In genomic region chr2:44130441-44130840, GRCh38 we compare ENCODE assay signal across 14 cellular contexts. TPM values are rescaled to one million over a fixed set of nuclear protein-coding genes. Genes with fewer than 3 reads are reported as not detected.
DNase-seq lines count a peak whose midpoint lies in the region; ATAC-seq and TF ChIP-seq lines count a peak whose summit lies in the region.
"Had no signal": no experiment of that assay in that cellular context is flagged by ENCODE, and none has a peak within 500 bp of the region (broad histone marks: within the 10 kb centered on the region; RNA-seq: fewer than 3 reads in every experiment).

No MANE protein-coding gene starts in this region.

- TF ChIP-seq POLR2A in IMR-90 (IDR thresholded peaks at IDR 0.05; ENCODE audit: low read depth, low read length): no peak

- CTCF ChIA-PET in IMR-90 (lab: Yijun Ruan, JAX): no interaction called here

- POLR2A ChIA-PET in IMR-90 (lab: Charles Lee; ENCODE audit: unreplicated experiment): no interaction called here

- H3K14ac ChIP-seq in IMR-90 (replicated peaks; ENCODE audit: low read depth, low read length): no peak overlapping the region; the same call in 1 of the 2 replicates

- no peak for TF ChIP-seq RAD21 in IMR-90 (IDR thresholded peaks at IDR 0.05; ENCODE audit: low read length)

- no peaks in the 10 kb centered on the region for H4K20me1 ChIP-seq in IMR-90 (ENCODE audit: insufficient read depth, low read length)

- no peaks in the 10 kb centered on the region for H3K9me1 ChIP-seq in IMR-90 (ENCODE audit: insufficient read depth, low read length)

- H2AFZ ChIP-seq in IMR-90 (replicated peaks; ENCODE audit: low read length, poor library complexity): no peak overlapping the region

- H2AK9ac ChIP-seq in IMR-90 (replicated peaks; ENCODE audit: low read depth, low read length, poor library complexity): no peak overlapping the region

- DNase-seq in AG20443 (ENCODE audit: low spot score) (peak; percentile 42), IMR-90 (peak; percentile 73), amniotic epithelial cell (ENCODE audit: low read depth) (peak; percentile 60), hepatic stellate cell (ENCODE audit: low spot score) (peak; percentile 41), GM10266 (ENCODE audit: extremely low spot score) (no peak), H7 (no peak)
- DNase-seq: activated CD8-positive, alpha-beta T cell treated with anti-CD3 and anti-CD28 coated beads, Interleukin-2, amount 10 ng/mL, durations not matched to agents 7 days and 5 days; activated naive CD8-positive, alpha-beta T cell treated with anti-CD3 and anti-CD28 coated beads, Interleukin-2, amount 10 ng/mL, durations not matched to agents 7 days and 5 days; CD8-positive, alpha-beta memory T cell; NCI-H2081; stimulated activated CD4-positive, alpha-beta T cell treated with anti-CD3 and anti-CD28 coated beads, Interleukin-1b, Interleukin-23, amount 100 ng/mL, for 48 hours; stimulated activated naive CD8-positive, alpha-beta T cell treated with anti-CD3 and anti-CD28 coated beads, Interleukin-15, Interleukin-2, amounts not matched to agents 100 U/mL and 50 U/mL, for 24 hours had no signal

- peak overlapping the region; percentile 15; the same call in 1 of the 2 replicates for H4K5ac ChIP-seq in IMR-90 (ENCODE audit: low read depth, low read length)

- intact Hi-C loops in IMR-90 (cut with micrococcal nuclease): no loop called here

- no CpG with 5 or more reads among the region's 4 CpGs for WGBS in IMR-90 (ENCODE audit: extremely low coverage in 2 of 2, insufficient read length in 1 of 2), 2 experiments

- H3K4me3 ChIP-seq in IMR-90 (ENCODE audit: insufficient read depth, low read depth, low read length) (no peak overlapping the region), H7 (ENCODE audit: insufficient read depth, low read depth, low read length) (no peak overlapping the region)

- H3K9ac ChIP-seq in IMR-90 (ENCODE audit: low read depth, low read length): no peak overlapping the region

- no peak overlapping the region for H3K4ac ChIP-seq in IMR-90 (ENCODE audit: low read depth, low read length)

- no peak overlapping the region for H4K91ac ChIP-seq in IMR-90 (ENCODE audit: insufficient read depth, low read depth, low read length)

- peak overlapping the region; percentile 80 for H2BK5ac ChIP-seq in IMR-90 (ENCODE audit: low read depth, low read length, poor library complexity, severe bottlenecking)

- no TSS peak for BruUV-seq in IMR-90 (replicated peaks; lab: Mats Ljungman, UMichigan)

- peaks cover 7% of the 10 kb centered on the region; the same call in 1 of the 2 replicates for H3K4me1 ChIP-seq in IMR-90 (ENCODE audit: control insufficient read depth, insufficient read depth, low read length)

- no peak overlapping the region for H3K56ac ChIP-seq in IMR-90 (ENCODE audit: extremely low read depth, insufficient read depth, low read length)

- H2AK5ac ChIP-seq in IMR-90 (ENCODE audit: low read depth, low read length): no peak overlapping the region

- dilution Hi-C loops in IMR-90 (cut with HindIII; ENCODE audit: low sequenced_read_pairs, unreplicated experiment): no loop called here

- in situ Hi-C loops in IMR-90 (cut with MboI; ENCODE audit: low sequenced_read_pairs): no loop called here

- H3K36me3 ChIP-seq in IMR-90 (ENCODE audit: control insufficient read depth, insufficient read depth, low read length): no peaks in the 10 kb centered on the region
- H3K36me3 ChIP-seq in H7 (replicated peaks; ENCODE audit: control insufficient read depth, insufficient read depth, low read length): no peaks in the 10 kb centered on the region

- no peaks in the 10 kb centered on the region for H3K79me1 ChIP-seq in IMR-90 (ENCODE audit: low read depth in 1 of 2, low read length in 2 of 2)

- H3K27me3 ChIP-seq in IMR-90 (ENCODE audit: control insufficient read depth, insufficient read depth, low read length): no peaks in the 10 kb centered on the region
- H3K27me3 ChIP-seq in H7 (ENCODE audit: control insufficient read depth, insufficient read depth, low read length): no peaks in the 10 kb centered on the region

- no peak overlapping the region for H2BK20ac ChIP-seq in IMR-90 (ENCODE audit: low read depth, low read length)

- no peak overlapping the region for H3K23ac ChIP-seq in IMR-90 (ENCODE audit: low read depth, low read length)

- no peak overlapping the region for H3K27ac ChIP-seq in IMR-90 (ENCODE audit: insufficient read depth, low read length)

- no peak overlapping the region for H2BK15ac ChIP-seq in IMR-90 (ENCODE audit: low read depth, low read length)

- TF ChIP-seq CTCF in IMR-90 (conservative IDR thresholded peaks at IDR 0.05; ENCODE audit: low read depth, low read length) (no peak), GM10266 (IDR thresholded peaks at IDR 0.05; ENCODE audit: control insufficient read depth, insufficient read depth, low read depth, missing control alignments) (no peak)

- H3K18ac ChIP-seq in IMR-90 (ENCODE audit: low read depth, low read length): no peak overlapping the region

- 0 out of 2 replicates have a peak overlapping the region, but pooled peaks have one; percentile 26 for H3K4me2 ChIP-seq in IMR-90 (ENCODE audit: low read depth, low read length)

- H2BK120ac ChIP-seq in IMR-90 (ENCODE audit: low read depth, low read length): 0 out of 2 replicates have a peak overlapping the region, but pooled peaks have one; percentile 11

- H3K9me3 ChIP-seq in IMR-90 (ENCODE audit: control insufficient read depth, insufficient read depth, low read length): no peaks in the 10 kb centered on the region

- no peak overlapping the region for H4K8ac ChIP-seq in IMR-90 (ENCODE audit: low read depth in 2 of 2, low read length in 2 of 2)

- ATAC-seq in IMR-90 (ENCODE audit: low read depth) (peak; percentile 90), GM21390 (IDR thresholded peaks at IDR 0.05; ENCODE audit: unreplicated experiment) (no peak), GM18511 (IDR thresholded peaks at IDR 0.05; ENCODE audit: unreplicated experiment) (no peak)
- ATAC-seq: activated CD8-positive, alpha-beta T cell treated with anti-CD3 and anti-CD28 coated beads, Interleukin-2, amount 10 ng/mL, durations not matched to agents 7 days and 5 days; stimulated activated naive CD8-positive, alpha-beta T cell treated with anti-CD3 and anti-CD28 coated beads, Interleukin-15, Interleukin-2, amounts not matched to agents 100 U/mL and 50 U/mL, for 24 hours had no signal

TF ChIP-seq in IMR-90, 13 proteins besides CTCF, POLR2A, EP300 and RAD21:
- no peak for TF ChIP-seq USF2 (IDR thresholded peaks at IDR 0.05; ENCODE audit: low read depth, low read length)
- no peak for TF ChIP-seq RCOR1 (IDR thresholded peaks at IDR 0.05; ENCODE audit: insufficient replicate concordance, low read length)
- peak; percentile 22; the same call in 1 of the 2 replicates for TF ChIP-seq FOS (IDR thresholded peaks at IDR 0.05; ENCODE audit: low read depth, low read length)
- peak; percentile 29; the same call in 1 of the 2 replicates for TF ChIP-seq CEBPB (IDR thresholded peaks at IDR 0.05; ENCODE audit: low read depth, low read length)
- TF ChIP-seq MAFK (IDR thresholded peaks at IDR 0.05; ENCODE audit: low read depth, low read length): 0 out of 2 replicates have a peak, but pooled peaks have one; percentile 26
- no peak for TF ChIP-seq BHLHE40 (IDR thresholded peaks at IDR 0.05; ENCODE audit: low read depth, low read length)
- peak; percentile 87 for TF ChIP-seq NFE2L2 (IDR thresholded peaks at IDR 0.05; ENCODE audit: low read depth, low read length)
- no peak for TF ChIP-seq ELK1 (IDR thresholded peaks at IDR 0.05; ENCODE audit: borderline replicate concordance, low read depth, low read length)
- no peak for TF ChIP-seq MAZ (IDR thresholded peaks at IDR 0.05; ENCODE audit: borderline replicate concordance, low read depth, low read length)
- no peak for TF ChIP-seq RFX5 (IDR thresholded peaks at IDR 0.05; ENCODE audit: low read depth, low read length)

RNA-seq across cellular contexts. Expression of gene PPM1B, which starts 38.2 kb away (rescaled TPM):
- total RNA-seq in IMR-90 (2012; rRNA removed): 14.7 and 25.6 TPM in 2 replicates
- polyA plus RNA-seq in IMR-90 (2012; rRNA removed): 9.0 and 13.4 TPM in 2 replicates
- 4.7 and 6.7 TPM in 2 replicates for polyA plus RNA-seq in IMR-90 (2012; cell fraction: cytosol; rRNA removed)
- polyA plus RNA-seq in IMR-90 (2012; cell fraction: nucleus; rRNA removed; ENCODE audit: low replicate concordance): 1.8 and 7.8 TPM in 2 replicates
- 40.4 and 47.3 TPM in 2 replicates for total RNA-seq in H7 (2014; rRNA removed; shearing (Covaris generic))

Comparison
In these comparisons a context has a peak if more than half of its experiments do, and no peak if none do; other contexts are left out.
1. DNase-seq: peak in AG20443 (single experiment), IMR-90 (single experiment), amniotic epithelial cell (single experiment) and hepatic stellate cell (single experiment); none in GM10266 (single experiment) and H7 (single experiment).